Comparison of ENCODE assay signal across 1 cellular context in the genomic region with DNA sequence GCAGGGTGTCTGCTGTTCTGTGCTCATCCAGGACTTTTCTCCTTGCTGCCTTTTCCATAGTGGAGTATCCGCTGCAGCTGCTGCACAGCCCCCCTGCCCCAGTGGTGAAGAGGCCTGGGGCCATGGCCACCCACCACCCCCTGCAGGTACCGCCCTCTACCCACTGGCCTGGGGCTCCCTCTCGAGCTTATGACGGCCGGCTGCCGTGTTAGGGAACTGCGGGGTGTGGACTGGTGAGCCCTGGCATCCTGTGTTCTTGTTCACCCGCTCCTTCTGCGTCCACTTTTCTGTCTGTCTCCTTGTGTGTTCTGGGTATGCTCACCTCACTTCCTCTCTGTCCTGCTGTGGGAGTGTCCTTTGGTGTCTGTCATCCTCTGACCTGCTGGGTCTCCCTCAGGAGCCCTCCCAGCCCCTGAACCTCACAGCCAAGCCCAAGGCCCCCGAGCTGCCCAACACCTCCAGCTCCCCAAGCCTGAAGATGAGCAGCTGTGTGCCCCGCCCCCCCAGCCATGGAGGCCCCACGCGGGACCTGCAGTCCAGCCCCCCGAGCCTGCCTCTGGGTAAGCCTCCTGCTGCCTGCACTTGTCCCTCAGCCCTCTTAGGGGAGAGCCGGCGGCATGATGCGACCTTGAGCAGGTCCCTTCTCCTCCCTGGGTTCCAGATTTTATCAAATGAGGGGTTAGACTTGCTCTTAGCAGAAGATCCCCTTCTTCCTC.
TF ChIP-seq lines count a peak whose summit lies in the region.

No MANE protein-coding gene starts in this region.

TF ChIP-seq in GM23338, 12 proteins besides CTCF, POLR2A, EP300 and RAD21 (continued from another document):
- no peak for TF ChIP-seq EZH2phosphoT487 (IDR thresholded peaks at IDR 0.05; ENCODE audit: unreplicated experiment)
